In the genomic region with DNA sequence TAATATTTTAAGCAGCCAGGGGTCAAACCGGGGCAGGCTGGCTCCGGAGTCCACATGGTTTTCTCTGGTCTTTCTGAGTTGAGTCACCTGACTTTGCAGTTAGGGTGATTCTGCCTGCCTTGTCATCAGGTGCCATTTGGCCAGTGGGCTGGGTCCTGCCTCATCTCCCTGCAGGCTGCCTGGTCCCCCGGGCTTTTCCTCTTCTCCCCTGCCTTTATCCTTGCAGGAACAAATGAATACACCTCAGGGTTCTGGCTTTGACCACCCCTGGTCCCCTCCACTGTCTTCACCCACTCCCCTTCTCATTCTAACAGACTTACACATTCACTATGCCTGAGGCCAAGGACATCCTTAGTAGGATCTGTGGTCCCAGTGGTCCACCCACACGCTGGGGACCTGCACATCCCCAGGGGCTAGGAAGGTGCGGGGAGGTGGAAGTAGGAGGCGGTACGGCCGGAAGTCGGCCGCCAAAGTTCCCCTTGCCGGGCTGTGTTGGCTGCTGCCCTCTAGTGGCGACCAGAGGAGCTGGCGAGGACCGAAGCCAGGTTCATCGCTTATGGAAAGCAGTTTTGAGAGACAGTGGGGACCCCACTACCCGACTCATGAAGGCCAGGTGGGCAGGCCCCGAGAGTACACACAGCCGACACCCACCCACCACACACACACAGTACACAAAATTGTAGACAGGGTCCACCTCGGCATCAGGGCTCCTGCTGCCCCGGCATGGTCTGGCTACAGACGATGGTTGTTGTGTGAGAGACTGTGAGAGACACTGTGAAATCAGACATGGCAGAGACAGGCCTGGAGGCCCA, we compare ENCODE assay signal across 1 cellular context.
TF ChIP-seq lines count a peak whose summit lies in the region.

No MANE protein-coding gene starts in this region.

TF ChIP-seq in HCT116, 20 proteins besides CTCF, POLR2A, EP300 and RAD21 (continued from another document):
- no peak for TF ChIP-seq EGR1 (IDR thresholded peaks at IDR 0.05; ENCODE audit: low read depth)
- peak; percentile 81 for TF ChIP-seq POLR2AphosphoS5 (IDR thresholded peaks at IDR 0.05; ENCODE audit: low read depth, low read length)
